Comparison of ENCODE assay signal across 23 cellular contexts in genomic region chr12:58923781-58924180, GRCh38. TPM values are rescaled to one million over a fixed set of nuclear protein-coding genes. Genes with fewer than 3 reads are reported as not detected.
"Had no signal": no experiment of that assay in that cellular context is flagged by ENCODE, and none has a peak within 500 bp of the region (broad histone marks: within the 10 kb centered on the region; RNA-seq: fewer than 3 reads in every experiment).

No MANE protein-coding gene starts in this region.

- ATAC-seq: effector memory CD8-positive, alpha-beta T cell; foreskin keratinocyte; left lung; naive thymus-derived CD4-positive, alpha-beta T cell; right lobe of liver; stimulated activated effector memory CD8-positive, alpha-beta T cell treated with anti-CD3 and anti-CD28 coated beads, Interleukin-12 subunit alpha, Interleukin-12 subunit beta, amount 100 ng/mL, for 72 hours had no signal

- H2AFZ ChIP-seq: neural progenitor cell had no signal

- H3K9ac ChIP-seq: neural progenitor cell, parathyroid adenoma had no signal

- H3K27ac ChIP-seq: foreskin keratinocyte, left lung, neural progenitor cell, parathyroid adenoma, right lobe of liver, thyroid gland had no signal

- H3K4me3 ChIP-seq: left lung, neural progenitor cell, right lobe of liver, smooth muscle cell, stomach, thyroid gland had no signal

- H3K27me3 Mint-ChIP-seq: effector memory CD8-positive, alpha-beta T cell; type B pancreatic cell had no signal

- H3K4me2 ChIP-seq: neural progenitor cell, smooth muscle cell had no signal

- H3K36me3 ChIP-seq: left lung, neural progenitor cell, right lobe of liver, stomach, thyroid gland had no signal

- DNase-seq: cerebellar nuclear complex; cortex of kidney; effector memory CD8-positive, alpha-beta T cell; glutamatergic neuron; kidney; left lung; mesenchymal stem cell; midbrain; naive thymus-derived CD4-positive, alpha-beta T cell; right lobe of liver; stimulated activated CD4-positive, alpha-beta T cell treated with anti-CD3 and anti-CD28 coated beads, Interleukin-12 subunit alpha, Interleukin-12 subunit beta, amount 100 ng/mL, for 4 hours; stimulated activated CD4-positive, alpha-beta T cell treated with anti-CD3 and anti-CD28 coated beads, Interleukin-2, amount 100 ng/mL, for 24 hours; stimulated activated CD4-positive, alpha-beta T cell treated with anti-CD3 and anti-CD28 coated beads, Interleukin-4, amount 100 ng/mL, for 24 hours; stimulated activated naive CD4-positive, alpha-beta T cell treated with Interleukin-2 at 50 U/mL for 16 hours; stomach; thyroid gland had no signal

- FAIRE-seq: kidney had no signal

- H3K27ac Mint-ChIP-seq: effector memory CD8-positive, alpha-beta T cell; naive thymus-derived CD4-positive, alpha-beta T cell; neural progenitor cell; stimulated activated effector memory CD8-positive, alpha-beta T cell treated with anti-CD3 and anti-CD28 coated beads, Interleukin-12 subunit alpha, Interleukin-12 subunit beta, amount 100 ng/mL, for 72 hours; type B pancreatic cell had no signal

- H3K4me1 ChIP-seq: left lung, parathyroid adenoma had no signal

- H3K4me3 Mint-ChIP-seq: effector memory CD8-positive, alpha-beta T cell; naive thymus-derived CD4-positive, alpha-beta T cell; neural progenitor cell; stimulated activated effector memory CD8-positive, alpha-beta T cell treated with anti-CD3 and anti-CD28 coated beads, Interleukin-12 subunit alpha, Interleukin-12 subunit beta, amount 100 ng/mL, for 72 hours had no signal

- H3K9me3 Mint-ChIP-seq: effector memory CD8-positive, alpha-beta T cell; nephron; neural progenitor cell; type B pancreatic cell had no signal

- H3K4me1 Mint-ChIP-seq: stimulated activated effector memory CD8-positive, alpha-beta T cell treated with anti-CD3 and anti-CD28 coated beads, Interleukin-12 subunit alpha, Interleukin-12 subunit beta, amount 100 ng/mL, for 72 hours had no signal

- H3K27me3 ChIP-seq: foreskin keratinocyte, neural progenitor cell, right lobe of liver, thyroid gland had no signal

- H3K36me3 Mint-ChIP-seq: naive thymus-derived CD4-positive, alpha-beta T cell; neural progenitor cell; stimulated activated effector memory CD8-positive, alpha-beta T cell treated with anti-CD3 and anti-CD28 coated beads, Interleukin-12 subunit alpha, Interleukin-12 subunit beta, amount 100 ng/mL, for 72 hours; type B pancreatic cell had no signal

- H3K9me3 ChIP-seq: left lung, right lobe of liver, stomach, thyroid gland had no signal

RNA-seq across cellular contexts. Expression of gene LRIG3, which starts 3.5 kb away (rescaled TPM):
- polyA plus RNA-seq: naive thymus-derived CD4-positive, alpha-beta T cell had no signal
